Comparison of ENCODE assay signal across 12 cellular contexts in the genomic region with DNA sequence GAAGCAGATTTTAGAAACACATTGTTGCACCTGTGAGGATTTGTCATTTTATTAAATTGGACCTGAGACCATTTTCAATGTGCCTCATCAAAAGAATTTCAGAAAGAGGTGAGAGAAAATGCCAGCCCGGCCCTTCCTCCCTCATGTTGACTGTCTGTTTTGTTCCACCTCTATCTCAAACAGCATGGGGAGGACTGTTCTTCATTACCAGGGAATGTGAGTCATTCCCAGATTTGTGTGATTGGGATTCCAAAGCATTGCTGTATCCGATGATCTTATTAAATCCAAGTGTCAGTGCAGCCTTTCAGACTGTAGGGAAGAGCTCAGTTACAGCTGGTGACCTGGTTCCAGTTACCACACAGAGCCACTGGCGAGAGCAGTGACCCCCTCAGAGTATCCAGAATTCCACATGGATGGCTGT. TPM values are rescaled to one million over a fixed set of nuclear protein-coding genes. Genes with fewer than 3 reads are reported as not detected.
DNase-seq lines count a peak whose midpoint lies in the region; ATAC-seq and TF ChIP-seq lines count a peak whose summit lies in the region.
"Had no signal": no experiment of that assay in that cellular context is flagged by ENCODE, and none has a peak within 500 bp of the region (broad histone marks: within the 10 kb centered on the region; RNA-seq: fewer than 3 reads in every experiment).

No MANE protein-coding gene starts in this region.

- H3K4me3 ChIP-seq in AG04449 (ENCODE audit: low read depth, low read length) = no peak overlapping the region
- peak overlapping the region; percentile 38 for H3K4me3 ChIP-seq in fibroblast of the aortic adventitia (ENCODE audit: low read depth, low read length)
- H3K4me3 ChIP-seq in coronary artery = no peak overlapping the region
- H3K4me3 ChIP-seq in mesendoderm (ENCODE audit: low read length) = no peak overlapping the region
- H3K4me3 ChIP-seq: smooth muscle cell had no signal

- no peaks in the 10 kb centered on the region for H3K36me3 ChIP-seq in mesendoderm (ENCODE audit: control insufficient read depth, insufficient read depth, low read length)

- H2BK5ac ChIP-seq in mesendoderm (ENCODE audit: low read length) = no peak overlapping the region

- H3K4me1 Mint-ChIP-seq in neural crest cell = peaks cover 22% of the 10 kb centered on the region

- no peaks in the 10 kb centered on the region for H3K27me3 Mint-ChIP-seq in neural crest cell (ENCODE audit: low read depth)

- H4K5ac ChIP-seq in mesendoderm (ENCODE audit: low read length) = no peak overlapping the region

- no peak overlapping the region for H2BK120ac ChIP-seq in mesendoderm (ENCODE audit: low read depth, low read length)

- DNase-seq in AG04449 (ENCODE audit: low read depth, low spot score) = peak; percentile 38
- DNase-seq in M059J (ENCODE audit: low read depth) = peak; percentile 51
- DNase-seq in fibroblast of the aortic adventitia (ENCODE audit: low read depth) = peak; percentile 74
- no peak for DNase-seq in neural crest cell (ENCODE audit: low read depth, low spot score)
- DNase-seq in posterior vena cava (ENCODE audit: low spot score) = no peak
- no peak for DNase-seq in coronary artery (ENCODE audit: low spot score)
- DNase-seq in mesendoderm = no peak
- DNase-seq: ACHN; activated CD8-positive, alpha-beta memory T cell treated with anti-CD3 and anti-CD28 coated beads, Interleukin-2, amount 50 U/mL, for 4 hours had no signal

- no peaks in the 10 kb centered on the region for H3K9me3 Mint-ChIP-seq in neural crest cell

- CTCF ChIA-PET in AG04449 (lab: Yijun Ruan, JAX) = interaction anchor here (0.9 to 1.3 kb wide), 3 partner anchors 11 to 152 kb away, joined by 3 to 8 read pairs (median 4); no protein-coding TSS in a partner anchor

- H3K27ac ChIP-seq in coronary artery = peak overlapping the region in 1 of 2 donors; percentile 17
- no peak overlapping the region for H3K27ac ChIP-seq in mesendoderm (ENCODE audit: low read depth, low read length)

- no peak for ATAC-seq in GM21390 (IDR thresholded peaks at IDR 0.05; ENCODE audit: unreplicated experiment)

- no peak for TF ChIP-seq CTCF in AG04449 (IDR thresholded peaks at IDR 0.05; ENCODE audit: insufficient read depth, low read length, missing control alignments)
- TF ChIP-seq CTCF in fibroblast of the aortic adventitia (IDR thresholded peaks at IDR 0.05; ENCODE audit: insufficient read depth, low read length) = peak; percentile 7
- no peak for TF ChIP-seq CTCF in neural crest cell (conservative IDR thresholded peaks at IDR 0.05)
- TF ChIP-seq CTCF in coronary artery (IDR thresholded peaks at IDR 0.05) = no peak

- no peaks in the 10 kb centered on the region for H3K27me3 ChIP-seq in mesendoderm (ENCODE audit: insufficient read depth, low read length, poor library complexity)

- H3K4ac ChIP-seq in mesendoderm (ENCODE audit: low read depth, low read length) = no peak overlapping the region

- POLR2A ChIA-PET in AG04449 (lab: Yijun Ruan, JAX) = interaction anchor here (0.6 kb wide), 1 partner anchor 19 kb away, joined by 3 read pairs; no protein-coding TSS in a partner anchor

- no peaks in the 10 kb centered on the region for H3K79me2 ChIP-seq in mesendoderm (ENCODE audit: control insufficient read depth, insufficient read depth, low read length)

- no peak overlapping the region for H3K18ac ChIP-seq in mesendoderm (ENCODE audit: low read length)

- H3K4me2 ChIP-seq in mesendoderm (ENCODE audit: low read length) = no peak overlapping the region
- H3K4me2 ChIP-seq: smooth muscle cell had no signal

- H3K4me1 ChIP-seq in mesendoderm (ENCODE audit: control insufficient read depth, low read depth, low read length) = peaks cover 4% of the 10 kb centered on the region

- H3K36me3 Mint-ChIP-seq in neural crest cell (ENCODE audit: low read depth) = no peaks in the 10 kb centered on the region

- no peak overlapping the region for H3K23ac ChIP-seq in mesendoderm (ENCODE audit: low read length)

- no peak overlapping the region for H4K8ac ChIP-seq in mesendoderm (ENCODE audit: low read depth, low read length)

- no peaks in the 10 kb centered on the region for H3K79me1 ChIP-seq in mesendoderm (ENCODE audit: low read length)

- intact Hi-C loops in posterior vena cava (cut with DNase I) = no loop called here

- H3K27ac Mint-ChIP-seq in neural crest cell (ENCODE audit: unreplicated experiment) = peak overlapping the region; percentile 23

- H3K9ac ChIP-seq in mesendoderm (ENCODE audit: low read length) = no peak overlapping the region

- no peak overlapping the region for H2AK5ac ChIP-seq in mesendoderm (ENCODE audit: low read length)

- no CpG with 5 or more reads among the region's 3 CpGs for WGBS in mesendoderm (ENCODE audit: extremely low coverage, insufficient coverage, low lambda C conversion rate)

- H3K4me3 Mint-ChIP-seq in neural crest cell = no peak overlapping the region

- no peak overlapping the region for H2BK15ac ChIP-seq in mesendoderm (replicated peaks; ENCODE audit: low read depth)

- H3K56ac ChIP-seq in mesendoderm (ENCODE audit: low read length) = no peak overlapping the region

RNA-seq across cellular contexts. Expression of a gene that starts 20.7 kb away (rescaled TPM):
- total RNA-seq in M059J (2014; rRNA removed; shearing (Covaris generic)) = 3.7 and 6.8 TPM in 2 replicates
- total RNA-seq in fibroblast of the aortic adventitia (ENCODE audit: low replicate concordance) (2.5 and 5.7 TPM in 2 replicates), neural crest cell (3.9 and 4.9 TPM in 2 replicates), posterior vena cava (10 to 100 TPM; 13.7 to 22.2 TPM)
- polyA plus RNA-seq in mesendoderm (2013, experiment 1 of 2) = 1.6 TPM
- 1.5 TPM for polyA plus RNA-seq in mesendoderm (2013, experiment 2 of 2)

RNA-seq across cellular contexts. Expression of a gene that starts 31.9 kb away (rescaled TPM):
- not detected in 2 replicates for total RNA-seq in M059J (2014; rRNA removed; shearing (Covaris generic))
- total RNA-seq in fibroblast of the aortic adventitia (ENCODE audit: low replicate concordance) (not detected in 2 replicates), neural crest cell (not detected in 2 replicates), posterior vena cava (not detected)
- polyA plus RNA-seq in mesendoderm (2013, experiment 1 of 2) = not detected
- not detected for polyA plus RNA-seq in mesendoderm (2013, experiment 2 of 2)
- total RNA-seq: G401, smooth muscle cell had no signal
- polyA plus RNA-seq: smooth muscle cell had no signal

Comparison
In these comparisons a context has a peak if more than half of its experiments do, and no peak if none do; other contexts are left out.
1. DNase-seq: peak in AG04449 (single experiment), M059J (single experiment) and fibroblast of the aortic adventitia (single experiment); none in neural crest cell (single experiment), posterior vena cava (single experiment), coronary artery (single experiment) and mesendoderm (single experiment).